In the genomic region with DNA sequence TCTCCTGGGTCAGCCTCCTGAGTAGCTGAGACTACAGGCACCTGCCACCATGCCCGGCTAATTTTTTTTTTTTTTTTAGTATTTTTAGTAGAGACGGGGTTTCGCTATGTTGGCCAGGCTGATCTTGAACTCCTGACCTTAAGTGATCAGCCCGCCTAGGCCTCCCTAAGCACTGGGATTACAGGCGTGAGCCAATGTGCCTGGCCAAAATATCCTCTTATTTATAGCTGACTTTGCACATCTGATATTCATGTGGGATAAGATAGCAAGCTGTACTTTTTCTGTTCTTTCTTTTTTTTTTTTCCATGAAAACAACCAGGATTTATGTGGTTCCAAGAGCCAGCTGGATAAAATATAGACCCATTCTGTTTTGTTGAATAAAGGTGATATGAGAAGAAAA, we compare ENCODE assay signal across 10 cellular contexts. TPM values are rescaled to one million over a fixed set of nuclear protein-coding genes. Genes with fewer than 3 reads are reported as not detected.
DNase-seq lines count a peak whose midpoint lies in the region; ATAC-seq, FAIRE-seq and TF ChIP-seq lines count a peak whose summit lies in the region.
"Had no signal": no experiment of that assay in that cellular context is flagged by ENCODE, and none has a peak within 500 bp of the region (broad histone marks: within the 10 kb centered on the region; RNA-seq: fewer than 3 reads in every experiment).

No MANE protein-coding gene starts in this region.

- no peak for TF ChIP-seq EP300 in A549 (IDR thresholded peaks at IDR 0.05)

- H3K27ac ChIP-seq in A549 = no peak overlapping the region; a peak in 1 of 6 replicates
- H3K27ac ChIP-seq in CD8-positive, alpha-beta memory T cell (ENCODE audit: low read depth, low read length) = no peak overlapping the region
- H3K27ac ChIP-seq in adrenal gland = peak overlapping the region; percentile 17 to 68 (median 58)

- no peak for TF ChIP-seq RAD21 in A549 (conservative IDR thresholded peaks at IDR 0.05 in 1 of 2, IDR thresholded peaks at IDR 0.05 in 1 of 2)

- H3K9me3 ChIP-seq in A549 (no peaks in the 10 kb centered on the region), adrenal gland (replicated peaks in 1 of 3) (no peaks in the 10 kb centered on the region)
- H3K9me3 ChIP-seq in CD8-positive, alpha-beta memory T cell (ENCODE audit: low read length) = no peaks in the 10 kb centered on the region

- H3K27ac Mint-ChIP-seq in CD8-positive, alpha-beta memory T cell = peak overlapping the region; percentile 73 to 97 (median 93)
- H3K27ac Mint-ChIP-seq in natural killer cell treated with Interleukin-12 subunit alpha and Interleukin-12 subunit beta and Interleukin-15 and Interleukin-18, amount 100 ng/mL, for 72 hours = peak overlapping the region; percentile 98 to 99

- no peak for TF ChIP-seq POLR2A in A549 (IDR thresholded peaks at IDR 0.05; ENCODE audit: low read length)
- TF ChIP-seq POLR2A in adrenal gland (IDR thresholded peaks at IDR 0.05) = no peak

- H3K27me3 ChIP-seq in CD8-positive, alpha-beta memory T cell (ENCODE audit: insufficient read depth, low read length, poor library complexity, severe bottlenecking) = no peaks in the 10 kb centered on the region
- H3K27me3 ChIP-seq in adrenal gland = no peaks in the 10 kb centered on the region

- no peak for FAIRE-seq in A549 (lab: Jason Lieb, UNC)
- FAIRE-seq: endometrium had no signal

- H3K4me3 Mint-ChIP-seq in CD8-positive, alpha-beta memory T cell = peak overlapping the region; percentile 74 to 89 (median 88)
- H3K4me3 Mint-ChIP-seq in natural killer cell treated with Interleukin-12 subunit alpha and Interleukin-12 subunit beta and Interleukin-15 and Interleukin-18, amount 100 ng/mL, for 72 hours = peak overlapping the region; percentile 89

- POLR2A ChIA-PET in A549 (lab: Yijun Ruan, JAX) = interaction anchor here (0.7 kb wide), 1 partner anchor 12 kb away, joined by 3 read pairs; the partner anchor contains the start of gene XBP1
- POLR2A ChIA-PET in CD8-positive, alpha-beta memory T cell (lab: Charles Lee) = interaction anchor here (1.7 to 2.3 kb wide), 3 partner anchors 10 to 15 kb away, joined by 5 to 41 read pairs (median 6); partner anchors contain the start of gene XBP1

- no peak overlapping the region for H3K4me2 ChIP-seq in A549

- no peaks in the 10 kb centered on the region for H3K9me3 Mint-ChIP-seq in CD8-positive, alpha-beta memory T cell
- H3K9me3 Mint-ChIP-seq in natural killer cell treated with Interleukin-12 subunit alpha and Interleukin-12 subunit beta and Interleukin-15 and Interleukin-18, amount 100 ng/mL, for 72 hours = no peaks in the 10 kb centered on the region

- CTCF ChIA-PET in A549 (lab: Yijun Ruan, JAX) = interaction anchor here (0.6 to 4.2 kb wide), 5 partner anchors 9 to 761 kb away, joined by 3 to 19 read pairs (median 5); no protein-coding TSS in a partner anchor
- CTCF ChIA-PET in CD8-positive, alpha-beta memory T cell (lab: Charles Lee) = interaction anchor here (0.6 to 3.0 kb wide), 9 partner anchors 8 to 274 kb away, joined by 3 to 11 read pairs (median 3); partner anchors contain the start of gene XBP1

- no peak for DNase-seq in A549 (ENCODE audit: low read depth in 1 of 2, low spot score in 1 of 2)
- DNase-seq in CD8-positive, alpha-beta memory T cell = no peak
- peak in 3 of 7 donors; percentile 33 to 63 (median 54) for DNase-seq in adrenal gland
- DNase-seq in natural killer cell treated with Interleukin-12 subunit alpha and Interleukin-12 subunit beta and Interleukin-15 and Interleukin-18, amount 100 ng/mL, for 72 hours (ENCODE audit: low spot score) = no peak
- no peak for DNase-seq in NCI-H2029 treated with DMSO at 0.1 percent for 48 hours (lab: John Stamatoyannopoulos, UW)
- DNase-seq in kidney glomerular epithelial cell (lab: John Stamatoyannopoulos, UW) = no peak
- DNase-seq in cerebellar cortex (ENCODE audit: low spot score) = no peak
- DNase-seq: glutamatergic neuron had no signal

- TF ChIP-seq CTCF in A549 (IDR thresholded peaks at IDR 0.05) (no peak), adrenal gland (IDR thresholded peaks at IDR 0.05) (no peak)

- H3K4me1 Mint-ChIP-seq in CD8-positive, alpha-beta memory T cell = peaks cover 68 to 85% (median 82%) of the 10 kb centered on the region in 3 donors
- peaks cover 68 to 72% of the 10 kb centered on the region in 2 donors for H3K4me1 Mint-ChIP-seq in natural killer cell treated with Interleukin-12 subunit alpha and Interleukin-12 subunit beta and Interleukin-15 and Interleukin-18, amount 100 ng/mL, for 72 hours (ENCODE audit: low read depth in 2 of 2)

- no peak overlapping the region for H3K4me3 ChIP-seq in A549
- no peak overlapping the region for H3K4me3 ChIP-seq in CD8-positive, alpha-beta memory T cell (ENCODE audit: low read length)
- H3K4me3 ChIP-seq in adrenal gland = no peak overlapping the region

- intact Hi-C loops in adrenal gland (cut with DNase I) = no loop called here

- ATAC-seq in A549 (no peak), HG02885 (IDR thresholded peaks at IDR 0.05; ENCODE audit: poor library complexity, unreplicated experiment) (no peak)
- no peak for ATAC-seq in natural killer cell treated with Interleukin-12 subunit alpha and Interleukin-12 subunit beta and Interleukin-15 and Interleukin-18, amount 100 ng/mL, for 72 hours

- no peaks in the 10 kb centered on the region for H3K36me3 ChIP-seq in CD8-positive, alpha-beta memory T cell (ENCODE audit: insufficient read depth, low read length)
- no peaks in the 10 kb centered on the region for H3K36me3 ChIP-seq in adrenal gland (replicated peaks in 1 of 2)

- H3K36me3 Mint-ChIP-seq in CD8-positive, alpha-beta memory T cell = peaks cover 6 to 27% (median 14%) of the 10 kb centered on the region in 3 donors
- peaks cover 17% of the 10 kb centered on the region for H3K36me3 Mint-ChIP-seq in natural killer cell treated with Interleukin-12 subunit alpha and Interleukin-12 subunit beta and Interleukin-15 and Interleukin-18, amount 100 ng/mL, for 72 hours

- peaks cover 34% of the 10 kb centered on the region; the same call in 2 of the 3 replicates for H3K4me1 ChIP-seq in A549
- H3K4me1 ChIP-seq in CD8-positive, alpha-beta memory T cell (ENCODE audit: insufficient read depth, low read length) = peaks cover 79% of the 10 kb centered on the region
- H3K4me1 ChIP-seq in adrenal gland (replicated peaks in 1 of 2) = peaks cover 26 to 33% of the 10 kb centered on the region in 2 donors

- WGBS in A549 (ENCODE audit: missing lambda C conversion rate) = 90% methylated on average over 5 of the region's 5 CpGs
- WGBS in adrenal gland, 4 donors = 12 to 39% (median 27%) methylated on average over 5 of the region's 5 CpGs

- H3K27me3 Mint-ChIP-seq in CD8-positive, alpha-beta memory T cell = no peaks in the 10 kb centered on the region
- no peaks in the 10 kb centered on the region for H3K27me3 Mint-ChIP-seq in natural killer cell treated with Interleukin-12 subunit alpha and Interleukin-12 subunit beta and Interleukin-15 and Interleukin-18, amount 100 ng/mL, for 72 hours

TF ChIP-seq in A549, 52 proteins besides CTCF, POLR2A, EP300 and RAD21:
- TF ChIP-seq MAFK (IDR thresholded peaks at IDR 0.05; ENCODE audit: partially characterized antibody) (peak; percentile 69), JUNB (IDR thresholded peaks at IDR 0.05) (no peak)

RNA-seq across cellular contexts. Expression of gene XBP1, which starts 12.1 kb away (rescaled TPM):
- 172 and 207 TPM in 2 replicates for polyA plus RNA-seq in A549 (2011; rRNA removed)
- polyA plus RNA-seq in A549 (2012; cell fraction: cytosol; rRNA removed) = 29.2 and 32.2 TPM in 2 replicates
- polyA plus RNA-seq in A549 (2012; cell fraction: nucleus; rRNA removed) = 32.1 and 37.9 TPM in 2 replicates
- 30.0 to 34.1 TPM (median 32.7 TPM) in 3 replicates for polyA plus RNA-seq in A549 (2017; fragmentation: RNase III; extraction: RNeasy Plus Mini Kit Qiagen cat#74134 plus additional on column Dnase treatment)
- 160 and 223 TPM in 2 replicates for polyA minus RNA-seq in A549 (2011; rRNA and poly(A)+ RNA removed)
- total RNA-seq in CD8-positive, alpha-beta memory T cell = 10 to 100 TPM; 67.3 to 71.4 TPM
- 395 TPM for polyA plus RNA-seq in CD8-positive, alpha-beta memory T cell
- 100 to 1,000 TPM in 7 of 8 donors, 10 to 100 TPM in 1; 70.7 to 393 (median 168) TPM for total RNA-seq in adrenal gland
- polyA plus RNA-seq in adrenal gland = 100 to 1,000 TPM in 1 of 3 donors, 10 to 100 TPM in 2; 31.2 to 250 (median 42.2) TPM
- 100 to 1,000 TPM; 287 to 560 TPM for total RNA-seq in natural killer cell treated with Interleukin-12 subunit alpha and Interleukin-12 subunit beta and Interleukin-15 and Interleukin-18, amount 100 ng/mL, for 72 hours

RNA-seq across cellular contexts. Expression of gene CCDC117, which starts 40.0 kb away (rescaled TPM):
- polyA plus RNA-seq in A549 (2011; rRNA removed) (15.7 and 24.1 TPM in 2 replicates), A549 (2017; fragmentation: RNase III; extraction: RNeasy Plus Mini Kit Qiagen cat#74134 plus additional on column Dnase treatment) (10.1 to 12.2 TPM (median 11.0 TPM) in 3 replicates), adrenal gland (10 to 100 TPM in 2 of 3 donors, 1 to 10 TPM in 1; 9.0 to 38.0 (median 13.1) TPM)
- 3.1 and 3.8 TPM in 2 replicates for polyA plus RNA-seq in A549 (2012; cell fraction: cytosol; rRNA removed)
- 1.7 and 2.4 TPM in 2 replicates for polyA plus RNA-seq in A549 (2012; cell fraction: nucleus; rRNA removed)
- polyA minus RNA-seq in A549 (2011; rRNA and poly(A)+ RNA removed) = 4.2 and 6.6 TPM in 2 replicates
- total RNA-seq in CD8-positive, alpha-beta memory T cell = 10 to 100 TPM; 20.9 to 24.6 TPM
- 11.2 TPM for polyA plus RNA-seq in CD8-positive, alpha-beta memory T cell
- 10 to 100 TPM; 16.3 to 31.0 (median 23.1) TPM for total RNA-seq in adrenal gland
- 10 to 100 TPM; 35.3 to 43.4 TPM for total RNA-seq in natural killer cell treated with Interleukin-12 subunit alpha and Interleukin-12 subunit beta and Interleukin-15 and Interleukin-18, amount 100 ng/mL, for 72 hours

Comparison
In these comparisons a context has a peak if more than half of its experiments do, and no peak if none do; other contexts are left out.
1. H3K27ac ChIP-seq: peak in adrenal gland (5 of 5); none in A549 (0 of 2) and CD8-positive, alpha-beta memory T cell (single experiment).